In the genomic region with DNA sequence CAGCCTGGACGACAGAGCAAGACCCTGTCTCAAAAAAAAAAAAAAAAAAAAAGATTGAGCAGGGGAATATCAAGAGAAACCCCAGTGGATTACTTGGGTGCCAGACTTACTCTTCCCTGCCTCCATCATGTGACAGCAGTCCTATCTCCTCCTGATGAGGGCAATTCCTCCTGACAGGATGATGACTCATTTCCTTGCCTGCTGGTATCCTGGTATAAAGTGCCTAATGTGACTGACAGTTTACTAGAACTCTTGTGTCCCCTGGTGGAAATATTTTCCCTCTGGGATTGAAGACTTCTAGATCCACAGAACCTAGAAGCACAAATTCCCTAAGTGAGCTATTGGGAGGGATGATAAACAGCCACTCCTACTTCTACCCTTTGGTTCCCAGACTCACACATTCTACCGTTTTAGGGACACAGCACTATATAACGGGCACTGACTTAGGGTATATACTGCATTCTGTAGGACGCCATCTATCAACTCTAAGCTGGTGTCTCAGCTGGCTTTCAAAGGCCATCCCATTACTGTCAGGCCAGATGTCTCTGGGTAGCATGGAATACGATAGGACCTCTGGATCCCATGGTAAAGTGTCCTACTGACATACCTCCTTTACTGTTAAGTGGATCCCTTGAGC, we compare ENCODE assay signal across 12 cellular contexts.
DNase-seq lines count a peak whose midpoint lies in the region; ATAC-seq, FAIRE-seq and TF ChIP-seq lines count a peak whose summit lies in the region.
"Had no signal": no experiment of that assay in that cellular context is flagged by ENCODE, and none has a peak within 500 bp of the region (broad histone marks: within the 10 kb centered on the region; RNA-seq: fewer than 3 reads in every experiment).

No MANE protein-coding gene starts in this region.

- H2BK15ac ChIP-seq in mesendoderm (replicated peaks; ENCODE audit: low read depth): no peak overlapping the region

- no peaks in the 10 kb centered on the region for H3K27me3 ChIP-seq in MG63
- H3K27me3 ChIP-seq in bronchial epithelial cell (ENCODE audit: control insufficient read depth, insufficient read depth, low read length): no peaks in the 10 kb centered on the region
- H3K27me3 ChIP-seq in mesendoderm (ENCODE audit: insufficient read depth, low read length, poor library complexity): no peaks in the 10 kb centered on the region
- H3K27me3 ChIP-seq: gastroesophageal sphincter had no signal

- H3K4me3 ChIP-seq in MG63: no peak overlapping the region
- H3K4me3 ChIP-seq in bronchial epithelial cell (ENCODE audit: low read depth, low read length): no peak overlapping the region
- no peak overlapping the region for H3K4me3 ChIP-seq in mesendoderm (ENCODE audit: low read length)
- H3K4me3 ChIP-seq: gastroesophageal sphincter had no signal

- no peak for FAIRE-seq in bronchial epithelial cell (lab: Jason Lieb, UNC)

- H3K4me3 Mint-ChIP-seq in stimulated activated naive B cell treated with anti-CD40 and anti-IgM and Interleukin-4, amounts not matched to agents 10 μg/mL and 1 μg/mL and 100 μg/mL, for 72 hours: no peak overlapping the region
- H3K4me3 Mint-ChIP-seq: neural crest cell; T-helper 1 cell treated with Interleukin-12 subunit alpha and Interleukin-12 subunit beta and Interleukin-4 antibody, amounts not matched to agents 30 μg/mL and 1 μg/mL, for 36 hours had no signal

- H3K79me2 ChIP-seq in mesendoderm (ENCODE audit: control insufficient read depth, insufficient read depth, low read length): no peaks in the 10 kb centered on the region

- H3K9me3 ChIP-seq in MG63: 0 out of 2 replicates have a peak, but pooled peaks cover 3% of the 10 kb centered on the region

- H4K5ac ChIP-seq in mesendoderm (ENCODE audit: low read length): no peak overlapping the region

- H3K56ac ChIP-seq in mesendoderm (ENCODE audit: low read length): no peak overlapping the region

- H2AK5ac ChIP-seq in mesendoderm (ENCODE audit: low read length): no peak overlapping the region

- H3K27me3 Mint-ChIP-seq in stimulated activated naive B cell treated with anti-CD40 and anti-IgM and Interleukin-4, amounts not matched to agents 10 μg/mL and 1 μg/mL and 100 μg/mL, for 72 hours: no peaks in the 10 kb centered on the region

- H3K4me1 Mint-ChIP-seq in stimulated activated naive B cell treated with anti-CD40 and anti-IgM and Interleukin-4, amounts not matched to agents 10 μg/mL and 1 μg/mL and 100 μg/mL, for 72 hours: no peaks in the 10 kb centered on the region
- H3K4me1 Mint-ChIP-seq: neural crest cell had no signal

- DNase-seq in DMS 273 (lab: John Stamatoyannopoulos, UW; ENCODE audit: unreplicated experiment) (peak; percentile 43), MG63 (peak; percentile 70), bronchial epithelial cell (ENCODE audit: low read depth) (peak; percentile 87), mesendoderm (peak; percentile 83)
- DNase-seq in NK-92 treated with Interleukin-12 subunit alpha and Interleukin-12 subunit beta, amount 100 ng/mL, for 24 hours (lab: John Stamatoyannopoulos, UW): no peak
- no peak for DNase-seq in stimulated activated naive CD8-positive, alpha-beta T cell treated with anti-CD3 and anti-CD28 coated beads, Interleukin-15, Interleukin-2, amounts not matched to agents 100 U/mL and 50 U/mL, for 24 hours
- no peak for DNase-seq in stimulated activated naive B cell treated with anti-CD40 and anti-IgM and Interleukin-4, amounts not matched to agents 10 μg/mL and 1 μg/mL and 100 μg/mL, for 72 hours
- DNase-seq: DND-41 had no signal

- H3K4me2 ChIP-seq in mesendoderm (ENCODE audit: low read length): no peak overlapping the region

- ATAC-seq in stimulated activated naive CD8-positive, alpha-beta T cell treated with anti-CD3 and anti-CD28 coated beads, Interleukin-15, Interleukin-2, amounts not matched to agents 100 U/mL and 50 U/mL, for 24 hours: no peak
- no peak for ATAC-seq in stimulated activated naive B cell treated with anti-CD40 and anti-IgM and Interleukin-4, amounts not matched to agents 10 μg/mL and 1 μg/mL and 100 μg/mL, for 72 hours (replicated peaks)
- ATAC-seq in HG03469 (IDR thresholded peaks at IDR 0.05; ENCODE audit: unreplicated experiment): no peak
- ATAC-seq: gastroesophageal sphincter had no signal

- H3K23ac ChIP-seq in mesendoderm (ENCODE audit: low read length): no peak overlapping the region

- no peak overlapping the region for H4K8ac ChIP-seq in mesendoderm (ENCODE audit: low read depth, low read length)

- no peak overlapping the region for H3K27ac ChIP-seq in mesendoderm (ENCODE audit: low read depth, low read length)
- H3K27ac ChIP-seq: gastroesophageal sphincter had no signal

- no CpG with 5 or more reads among the region's 5 CpGs for WGBS in mesendoderm (ENCODE audit: extremely low coverage, insufficient coverage, low lambda C conversion rate)

- H3K9ac ChIP-seq in mesendoderm (ENCODE audit: low read length): no peak overlapping the region

- no peak overlapping the region for H3K4ac ChIP-seq in mesendoderm (ENCODE audit: low read depth, low read length)

- H2BK120ac ChIP-seq in mesendoderm (ENCODE audit: low read depth, low read length): no peak overlapping the region

- peaks cover 0 to 4% of the 10 kb centered on the region in 2 donors for H3K9me3 Mint-ChIP-seq in stimulated activated naive B cell treated with anti-CD40 and anti-IgM and Interleukin-4, amounts not matched to agents 10 μg/mL and 1 μg/mL and 100 μg/mL, for 72 hours

- H3K36me3 ChIP-seq in MG63 (no peaks in the 10 kb centered on the region), bronchial epithelial cell (ENCODE audit: control insufficient read depth, insufficient read depth, low read length) (no peaks in the 10 kb centered on the region), mesendoderm (ENCODE audit: control insufficient read depth, insufficient read depth, low read length) (no peaks in the 10 kb centered on the region)
- H3K36me3 ChIP-seq: gastroesophageal sphincter had no signal

- no peaks in the 10 kb centered on the region for H3K79me1 ChIP-seq in mesendoderm (ENCODE audit: low read length)

- no peak overlapping the region for H3K18ac ChIP-seq in mesendoderm (ENCODE audit: low read length)

- no peaks in the 10 kb centered on the region for H3K4me1 ChIP-seq in mesendoderm (ENCODE audit: control insufficient read depth, low read depth, low read length)
- H3K4me1 ChIP-seq: gastroesophageal sphincter had no signal

- no peak overlapping the region for H2BK5ac ChIP-seq in mesendoderm (ENCODE audit: low read length)

- peak; percentile 30 for TF ChIP-seq CTCF in bronchial epithelial cell (IDR thresholded peaks at IDR 0.05; ENCODE audit: insufficient read depth, low read length, severe bottlenecking)

- H3K27ac Mint-ChIP-seq in stimulated activated naive B cell treated with anti-CD40 and anti-IgM and Interleukin-4, amounts not matched to agents 10 μg/mL and 1 μg/mL and 100 μg/mL, for 72 hours: no peak overlapping the region
- H3K27ac Mint-ChIP-seq: T-helper 1 cell treated with Interleukin-12 subunit alpha and Interleukin-12 subunit beta and Interleukin-4 antibody, amounts not matched to agents 30 μg/mL and 1 μg/mL, for 36 hours had no signal

- H3K36me3 Mint-ChIP-seq in stimulated activated naive B cell treated with anti-CD40 and anti-IgM and Interleukin-4, amounts not matched to agents 10 μg/mL and 1 μg/mL and 100 μg/mL, for 72 hours: peaks cover 0 to 2% of the 10 kb centered on the region in 2 donors

Comparison
In these comparisons a context has a peak if more than half of its experiments do, and no peak if none do; other contexts are left out.
1. DNase-seq: peak in DMS 273 (single experiment), MG63 (single experiment), bronchial epithelial cell (single experiment) and mesendoderm (single experiment); none in NK-92 treated with Interleukin-12 subunit alpha and Interleukin-12 subunit beta, amount 100 ng/mL, for 24 hours (single experiment), stimulated activated naive CD8-positive, alpha-beta T cell treated with anti-CD3 and anti-CD28 coated beads, Interleukin-15, Interleukin-2, amounts not matched to agents 100 U/mL and 50 U/mL, for 24 hours (single experiment) and stimulated activated naive B cell treated with anti-CD40 and anti-IgM and Interleukin-4, amounts not matched to agents 10 μg/mL and 1 μg/mL and 100 μg/mL, for 72 hours (single experiment).